ENCODE assay signal across 1 cellular context in the genomic region with DNA sequence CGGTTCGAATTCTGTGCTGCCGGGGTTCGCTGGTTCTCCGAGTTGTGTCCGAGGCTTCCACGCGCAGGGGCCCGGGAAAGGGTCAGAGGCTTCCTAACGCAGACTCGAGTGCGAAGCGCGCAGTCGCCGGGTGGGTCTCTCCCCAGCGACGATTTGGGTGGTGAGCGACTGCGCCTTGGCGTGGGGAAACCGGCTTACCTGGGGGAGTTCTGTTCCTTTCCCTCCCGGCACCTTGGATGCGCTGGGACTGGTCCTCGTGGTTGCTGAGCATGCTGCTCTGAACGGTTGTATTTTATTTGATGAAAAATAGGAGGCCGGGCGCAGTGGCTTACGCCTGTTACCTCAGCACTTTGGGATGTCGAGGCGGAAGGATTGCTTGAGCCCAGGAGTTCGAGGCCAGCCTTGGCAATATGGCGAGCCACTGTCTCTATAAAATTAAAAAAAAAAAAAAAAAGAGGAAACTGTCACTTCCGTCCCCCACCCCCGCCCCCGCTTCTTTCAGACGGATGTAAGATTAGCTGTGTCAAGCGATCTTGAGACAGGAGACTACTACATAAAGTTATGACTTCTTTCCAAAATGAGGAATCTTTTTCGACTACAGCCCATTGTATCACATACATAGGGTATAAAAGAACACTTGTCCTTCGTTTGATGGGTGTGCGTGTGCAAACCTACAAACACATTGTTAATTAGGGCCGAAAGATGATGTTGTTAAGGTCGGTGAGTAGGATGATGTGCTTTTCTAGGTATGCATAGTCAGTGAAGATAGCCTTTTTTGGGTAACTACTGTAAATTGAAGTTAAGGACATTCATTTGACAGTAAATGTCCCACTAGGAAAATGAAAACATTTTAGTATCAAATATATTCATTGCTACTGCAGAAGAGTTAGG.
TF ChIP-seq lines count a peak whose summit lies in the region.

A gene with protein sequence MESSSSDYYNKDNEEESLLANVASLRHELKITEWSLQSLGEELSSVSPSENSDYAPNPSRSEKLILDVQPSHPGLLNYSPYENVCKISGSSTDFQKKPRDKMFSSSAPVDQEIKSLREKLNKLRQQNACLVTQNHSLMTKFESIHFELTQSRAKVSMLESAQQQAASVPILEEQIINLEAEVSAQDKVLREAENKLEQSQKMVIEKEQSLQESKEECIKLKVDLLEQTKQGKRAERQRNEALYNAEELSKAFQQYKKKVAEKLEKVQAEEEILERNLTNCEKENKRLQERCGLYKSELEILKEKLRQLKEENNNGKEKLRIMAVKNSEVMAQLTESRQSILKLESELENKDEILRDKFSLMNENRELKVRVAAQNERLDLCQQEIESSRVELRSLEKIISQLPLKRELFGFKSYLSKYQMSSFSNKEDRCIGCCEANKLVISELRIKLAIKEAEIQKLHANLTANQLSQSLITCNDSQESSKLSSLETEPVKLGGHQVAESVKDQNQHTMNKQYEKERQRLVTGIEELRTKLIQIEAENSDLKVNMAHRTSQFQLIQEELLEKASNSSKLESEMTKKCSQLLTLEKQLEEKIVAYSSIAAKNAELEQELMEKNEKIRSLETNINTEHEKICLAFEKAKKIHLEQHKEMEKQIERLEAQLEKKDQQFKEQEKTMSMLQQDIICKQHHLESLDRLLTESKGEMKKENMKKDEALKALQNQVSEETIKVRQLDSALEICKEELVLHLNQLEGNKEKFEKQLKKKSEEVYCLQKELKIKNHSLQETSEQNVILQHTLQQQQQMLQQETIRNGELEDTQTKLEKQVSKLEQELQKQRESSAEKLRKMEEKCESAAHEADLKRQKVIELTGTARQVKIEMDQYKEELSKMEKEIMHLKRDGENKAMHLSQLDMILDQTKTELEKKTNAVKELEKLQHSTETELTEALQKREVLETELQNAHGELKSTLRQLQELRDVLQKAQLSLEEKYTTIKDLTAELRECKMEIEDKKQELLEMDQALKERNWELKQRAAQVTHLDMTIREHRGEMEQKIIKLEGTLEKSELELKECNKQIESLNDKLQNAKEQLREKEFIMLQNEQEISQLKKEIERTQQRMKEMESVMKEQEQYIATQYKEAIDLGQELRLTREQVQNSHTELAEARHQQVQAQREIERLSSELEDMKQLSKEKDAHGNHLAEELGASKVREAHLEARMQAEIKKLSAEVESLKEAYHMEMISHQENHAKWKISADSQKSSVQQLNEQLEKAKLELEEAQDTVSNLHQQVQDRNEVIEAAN (N-terminal part only) (plus strand): TSS at position 2 of the 891 bp plus-strand sequence. CDS start 2,638 bp downstream, outside the sequence.

TF ChIP-seq in HepG2, 621 proteins besides CTCF, POLR2A, EP300 and RAD21 (continued from another document and continues in another):
- TF ChIP-seq, protein P1, sequence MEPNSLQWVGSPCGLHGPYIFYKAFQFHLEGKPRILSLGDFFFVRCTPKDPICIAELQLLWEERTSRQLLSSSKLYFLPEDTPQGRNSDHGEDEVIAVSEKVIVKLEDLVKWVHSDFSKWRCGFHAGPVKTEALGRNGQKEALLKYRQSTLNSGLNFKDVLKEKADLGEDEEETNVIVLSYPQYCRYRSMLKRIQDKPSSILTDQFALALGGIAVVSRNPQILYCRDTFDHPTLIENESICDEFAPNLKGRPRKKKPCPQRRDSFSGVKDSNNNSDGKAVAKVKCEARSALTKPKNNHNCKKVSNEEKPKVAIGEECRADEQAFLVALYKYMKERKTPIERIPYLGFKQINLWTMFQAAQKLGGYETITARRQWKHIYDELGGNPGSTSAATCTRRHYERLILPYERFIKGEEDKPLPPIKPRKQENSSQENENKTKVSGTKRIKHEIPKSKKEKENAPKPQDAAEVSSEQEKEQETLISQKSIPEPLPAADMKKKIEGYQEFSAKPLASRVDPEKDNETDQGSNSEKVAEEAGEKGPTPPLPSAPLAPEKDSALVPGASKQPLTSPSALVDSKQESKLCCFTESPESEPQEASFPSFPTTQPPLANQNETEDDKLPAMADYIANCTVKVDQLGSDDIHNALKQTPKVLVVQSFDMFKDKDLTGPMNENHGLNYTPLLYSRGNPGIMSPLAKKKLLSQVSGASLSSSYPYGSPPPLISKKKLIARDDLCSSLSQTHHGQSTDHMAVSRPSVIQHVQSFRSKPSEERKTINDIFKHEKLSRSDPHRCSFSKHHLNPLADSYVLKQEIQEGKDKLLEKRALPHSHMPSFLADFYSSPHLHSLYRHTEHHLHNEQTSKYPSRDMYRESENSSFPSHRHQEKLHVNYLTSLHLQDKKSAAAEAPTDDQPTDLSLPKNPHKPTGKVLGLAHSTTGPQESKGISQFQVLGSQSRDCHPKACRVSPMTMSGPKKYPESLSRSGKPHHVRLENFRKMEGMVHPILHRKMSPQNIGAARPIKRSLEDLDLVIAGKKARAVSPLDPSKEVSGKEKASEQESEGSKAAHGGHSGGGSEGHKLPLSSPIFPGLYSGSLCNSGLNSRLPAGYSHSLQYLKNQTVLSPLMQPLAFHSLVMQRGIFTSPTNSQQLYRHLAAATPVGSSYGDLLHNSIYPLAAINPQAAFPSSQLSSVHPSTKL (CRISPR knock-in tag; IDR thresholded peaks at IDR 0.05): no peak
- TF ChIP-seq MIXL1 (CRISPR knock-in tag; IDR thresholded peaks at IDR 0.05) (no peak), ZNF607 (CRISPR knock-in tag; IDR thresholded peaks at IDR 0.05; ENCODE audit: borderline replicate concordance) (no peak), ZNF616 (CRISPR knock-in tag; IDR thresholded peaks at IDR 0.05; ENCODE audit: low read depth) (no peak), IKZF4 (CRISPR knock-in tag; IDR thresholded peaks at IDR 0.05; ENCODE audit: borderline replicate concordance, low read depth, not compliant biosample characterization) (peak; percentile 37), RBM39 (IDR thresholded peaks at IDR 0.05; ENCODE audit: low read depth, low read length, poor library complexity, severe bottlenecking) (peak; percentile 65), MTA3 (CRISPR knock-in tag; IDR thresholded peaks at IDR 0.05) (no peak), FOSL1 (CRISPR knock-in tag; IDR thresholded peaks at IDR 0.05; ENCODE audit: borderline replicate concordance) (no peak), NCOA5 (CRISPR knock-in tag; IDR thresholded peaks at IDR 0.05) (no peak), KAT7 (CRISPR knock-in tag; IDR thresholded peaks at IDR 0.05; ENCODE audit: borderline replicate concordance) (peak; percentile 14; the same call in 1 of the 2 replicates), FOXC1 (CRISPR knock-in tag; IDR thresholded peaks at IDR 0.05; ENCODE audit: borderline replicate concordance) (no peak), POLR2G (IDR thresholded peaks at IDR 0.05; ENCODE audit: low read depth, low read length) (no peak), ZNF563 (CRISPR knock-in tag; IDR thresholded peaks at IDR 0.05) (no peak), ZNF205 (CRISPR knock-in tag; IDR thresholded peaks at IDR 0.05) (no peak), ZNF367 (CRISPR knock-in tag; IDR thresholded peaks at IDR 0.05; ENCODE audit: borderline replicate concordance) (no peak), FOXA1 (IDR thresholded peaks at IDR 0.05) (no peak), FOXA1 (CRISPR knock-in tag; IDR thresholded peaks at IDR 0.05) (no peak), ZNF878 (CRISPR knock-in tag; IDR thresholded peaks at IDR 0.05) (no peak), SALL1 (CRISPR knock-in tag; IDR thresholded peaks at IDR 0.05) (peak; percentile 7; the same call in 1 of the 2 replicates), MXI1 (IDR thresholded peaks at IDR 0.05; ENCODE audit: borderline replicate concordance, low read depth, low read length) (peak; percentile 97; the same call in 2 of the 3 replicates), ZBTB7A (CRISPR knock-in tag; IDR thresholded peaks at IDR 0.05) (0 out of 2 replicates have a peak, but pooled peaks have one; percentile 26), ZC3H13 (CRISPR knock-in tag; IDR thresholded peaks at IDR 0.05) (0 out of 2 replicates have a peak, but pooled peaks have one; percentile 45), SP140L (CRISPR knock-in tag; IDR thresholded peaks at IDR 0.05; ENCODE audit: borderline replicate concordance) (no peak), CREB1 (IDR thresholded peaks at IDR 0.05) (no peak), CREB1 (CRISPR knock-in tag; IDR thresholded peaks at IDR 0.05) (no peak), NRL (CRISPR knock-in tag; IDR thresholded peaks at IDR 0.05; ENCODE audit: borderline replicate concordance) (no peak), ZNF317 (CRISPR knock-in tag; IDR thresholded peaks at IDR 0.05) (no peak)
- TF ChIP-seq, protein P2, sequence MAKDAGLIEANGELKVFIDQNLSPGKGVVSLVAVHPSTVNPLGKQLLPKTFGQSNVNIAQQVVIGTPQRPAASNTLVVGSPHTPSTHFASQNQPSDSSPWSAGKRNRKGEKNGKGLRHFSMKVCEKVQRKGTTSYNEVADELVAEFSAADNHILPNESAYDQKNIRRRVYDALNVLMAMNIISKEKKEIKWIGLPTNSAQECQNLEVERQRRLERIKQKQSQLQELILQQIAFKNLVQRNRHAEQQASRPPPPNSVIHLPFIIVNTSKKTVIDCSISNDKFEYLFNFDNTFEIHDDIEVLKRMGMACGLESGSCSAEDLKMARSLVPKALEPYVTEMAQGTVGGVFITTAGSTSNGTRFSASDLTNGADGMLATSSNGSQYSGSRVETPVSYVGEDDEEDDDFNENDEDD (CRISPR knock-in tag; IDR thresholded peaks at IDR 0.05; ENCODE audit: borderline replicate concordance): no peak
- TF ChIP-seq, protein P3, sequence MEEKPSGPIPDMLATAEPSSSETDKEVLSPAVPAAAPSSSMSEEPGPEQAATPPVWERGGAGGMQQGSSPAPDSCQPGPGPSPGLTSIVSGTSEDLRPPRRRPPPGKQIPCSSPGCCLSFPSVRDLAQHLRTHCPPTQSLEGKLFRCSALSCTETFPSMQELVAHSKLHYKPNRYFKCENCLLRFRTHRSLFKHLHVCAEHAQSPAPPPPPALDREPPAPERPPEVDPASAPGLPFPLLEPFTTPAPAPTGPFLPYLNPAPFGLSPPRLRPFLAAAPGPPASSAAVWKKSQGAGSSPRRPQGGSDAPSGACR (CRISPR knock-in tag; IDR thresholded peaks at IDR 0.05): peak; percentile 65; the same call in 1 of the 2 replicates
- TF ChIP-seq, protein P4, sequence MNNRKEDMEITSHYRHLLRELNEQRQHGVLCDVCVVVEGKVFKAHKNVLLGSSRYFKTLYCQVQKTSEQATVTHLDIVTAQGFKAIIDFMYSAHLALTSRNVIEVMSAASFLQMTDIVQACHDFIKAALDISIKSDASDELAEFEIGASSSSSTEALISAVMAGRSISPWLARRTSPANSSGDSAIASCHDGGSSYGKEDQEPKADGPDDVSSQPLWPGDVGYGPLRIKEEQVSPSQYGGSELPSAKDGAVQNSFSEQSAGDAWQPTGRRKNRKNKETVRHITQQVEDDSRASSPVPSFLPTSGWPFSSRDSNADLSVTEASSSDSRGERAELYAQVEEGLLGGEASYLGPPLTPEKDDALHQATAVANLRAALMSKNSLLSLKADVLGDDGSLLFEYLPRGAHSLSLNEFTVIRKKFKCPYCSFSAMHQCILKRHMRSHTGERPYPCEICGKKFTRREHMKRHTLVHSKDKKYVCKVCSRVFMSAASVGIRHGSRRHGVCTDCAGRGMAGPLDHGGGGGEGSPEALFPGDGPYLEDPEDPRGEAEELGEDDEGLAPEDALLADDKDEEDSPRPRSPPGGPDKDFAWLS (CRISPR knock-in tag; IDR thresholded peaks at IDR 0.05; ENCODE audit: borderline replicate concordance): no peak
- TF ChIP-seq, protein P5, sequence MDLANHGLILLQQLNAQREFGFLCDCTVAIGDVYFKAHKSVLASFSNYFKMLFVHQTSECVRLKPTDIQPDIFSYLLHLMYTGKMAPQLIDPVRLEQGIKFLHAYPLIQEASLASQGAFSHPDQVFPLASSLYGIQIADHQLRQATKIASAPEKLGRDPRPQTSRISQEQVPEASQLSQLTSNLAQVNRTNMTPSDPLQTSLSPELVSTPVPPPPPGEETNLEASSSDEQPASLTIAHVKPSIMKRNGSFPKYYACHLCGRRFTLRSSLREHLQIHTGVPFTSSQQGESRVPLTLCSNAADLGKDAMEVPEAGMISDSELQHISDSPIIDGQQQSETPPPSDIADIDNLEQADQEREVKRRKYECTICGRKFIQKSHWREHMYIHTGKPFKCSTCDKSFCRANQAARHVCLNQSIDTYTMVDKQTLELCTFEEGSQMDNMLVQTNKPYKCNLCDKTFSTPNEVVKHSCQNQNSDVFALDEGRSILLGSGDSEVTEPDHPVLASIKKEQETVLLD (CRISPR knock-in tag; IDR thresholded peaks at IDR 0.05; ENCODE audit: low read depth): 0 out of 2 replicates have a peak, but pooled peaks have one; percentile 47
- TF ChIP-seq, protein P6, sequence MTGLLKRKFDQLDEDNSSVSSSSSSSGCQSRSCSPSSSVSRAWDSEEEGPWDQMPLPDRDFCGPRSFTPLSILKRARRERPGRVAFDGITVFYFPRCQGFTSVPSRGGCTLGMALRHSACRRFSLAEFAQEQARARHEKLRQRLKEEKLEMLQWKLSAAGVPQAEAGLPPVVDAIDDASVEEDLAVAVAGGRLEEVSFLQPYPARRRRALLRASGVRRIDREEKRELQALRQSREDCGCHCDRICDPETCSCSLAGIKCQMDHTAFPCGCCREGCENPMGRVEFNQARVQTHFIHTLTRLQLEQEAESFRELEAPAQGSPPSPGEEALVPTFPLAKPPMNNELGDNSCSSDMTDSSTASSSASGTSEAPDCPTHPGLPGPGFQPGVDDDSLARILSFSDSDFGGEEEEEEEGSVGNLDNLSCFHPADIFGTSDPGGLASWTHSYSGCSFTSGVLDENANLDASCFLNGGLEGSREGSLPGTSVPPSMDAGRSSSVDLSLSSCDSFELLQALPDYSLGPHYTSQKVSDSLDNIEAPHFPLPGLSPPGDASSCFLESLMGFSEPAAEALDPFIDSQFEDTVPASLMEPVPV (CRISPR knock-in tag; IDR thresholded peaks at IDR 0.05): 0 out of 2 replicates have a peak, but pooled peaks have one; percentile 23
- TF ChIP-seq, protein P7, sequence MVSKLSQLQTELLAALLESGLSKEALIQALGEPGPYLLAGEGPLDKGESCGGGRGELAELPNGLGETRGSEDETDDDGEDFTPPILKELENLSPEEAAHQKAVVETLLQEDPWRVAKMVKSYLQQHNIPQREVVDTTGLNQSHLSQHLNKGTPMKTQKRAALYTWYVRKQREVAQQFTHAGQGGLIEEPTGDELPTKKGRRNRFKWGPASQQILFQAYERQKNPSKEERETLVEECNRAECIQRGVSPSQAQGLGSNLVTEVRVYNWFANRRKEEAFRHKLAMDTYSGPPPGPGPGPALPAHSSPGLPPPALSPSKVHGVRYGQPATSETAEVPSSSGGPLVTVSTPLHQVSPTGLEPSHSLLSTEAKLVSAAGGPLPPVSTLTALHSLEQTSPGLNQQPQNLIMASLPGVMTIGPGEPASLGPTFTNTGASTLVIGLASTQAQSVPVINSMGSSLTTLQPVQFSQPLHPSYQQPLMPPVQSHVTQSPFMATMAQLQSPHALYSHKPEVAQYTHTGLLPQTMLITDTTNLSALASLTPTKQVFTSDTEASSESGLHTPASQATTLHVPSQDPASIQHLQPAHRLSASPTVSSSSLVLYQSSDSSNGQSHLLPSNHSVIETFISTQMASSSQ (IDR thresholded peaks at IDR 0.05; ENCODE audit: low read depth): no peak
- TF ChIP-seq, protein P7 (CRISPR knock-in tag; IDR thresholded peaks at IDR 0.05; ENCODE audit: borderline replicate concordance): no peak
